Comparison of ENCODE assay signal across 8 cellular contexts in genomic region chr1:111618953-111619634, GRCh38. TPM values are rescaled to one million over a fixed set of nuclear protein-coding genes. Genes with fewer than 3 reads are reported as not detected.
DNase-seq lines count a peak whose midpoint lies in the region; TF ChIP-seq lines count a peak whose summit lies in the region.

No MANE protein-coding gene starts in this region.

- H3K4me2 ChIP-seq in SK-N-SH = peak overlapping the region; percentile 66

- 58% methylated on average over 19 of the region's 19 CpGs for WGBS in SK-N-SH (ENCODE audit: low lambda C conversion rate)

- H4K20me1 ChIP-seq in SK-N-SH (ENCODE audit: insufficient read depth) = peaks cover 13% of the 10 kb centered on the region

- H3K27me3 ChIP-seq in SK-N-SH (ENCODE audit: insufficient read depth) = no peaks in the 10 kb centered on the region

- no peak overlapping the region; the same call in 1 of the 2 replicates for H3K9ac ChIP-seq in SK-N-SH

- no peak overlapping the region for H3K27ac ChIP-seq in HEK293 (ENCODE audit: extremely low read depth, low read depth, low read length)
- H3K27ac ChIP-seq in SK-N-SH (ENCODE audit: low read depth in 2 of 2, low read length in 1 of 2) = peak overlapping the region in 1 of 2 experiments; percentile 50; a peak in 2 of 4 replicates

- no peaks in the 10 kb centered on the region for H3F3A ChIP-seq in SK-N-SH (replicated peaks; ENCODE audit: insufficient read depth)

- peak; percentile 22 for DNase-seq in D341Med (ENCODE audit: low spot score)
- no peak for DNase-seq in SK-N-SH
- no peak for DNase-seq in fibroblast of villous mesenchyme (ENCODE audit: low read depth)
- no peak for DNase-seq in skeletal muscle cell (ENCODE audit: low read depth)
- no peak for DNase-seq in cerebellar cortex (ENCODE audit: low spot score)
- no peak for DNase-seq in NCI-H187 (lab: John Stamatoyannopoulos, UW)
- DNase-seq in ecto neural progenitor cell (ENCODE audit: low spot score) = no peak

- CTCF ChIA-PET in HEK293 (lab: Yijun Ruan, JAX) = interaction anchor here (0.6 to 1.2 kb wide), 5 partner anchors 8 to 612 kb away, joined by 3 read pairs; no protein-coding TSS in a partner anchor
- CTCF ChIA-PET in SK-N-SH (lab: Yijun Ruan, JAX) = interaction anchor here (1.3 kb wide), 1 partner anchor 111 kb away, joined by 5 read pairs; no protein-coding TSS in a partner anchor

- no peaks in the 10 kb centered on the region for H3K9me2 ChIP-seq in SK-N-SH

- no peaks in the 10 kb centered on the region for H3K36me3 ChIP-seq in HEK293 (ENCODE audit: control insufficient read depth in 2 of 2, insufficient read depth in 1 of 2, low read length in 2 of 2)
- H3K36me3 ChIP-seq in SK-N-SH (replicated peaks in 1 of 2; ENCODE audit: control insufficient read depth in 1 of 2, insufficient read depth in 2 of 2, low read length in 1 of 2) = no peaks in the 10 kb centered on the region

- TF ChIP-seq EP300 in SK-N-SH (IDR thresholded peaks at IDR 0.05; ENCODE audit: borderline replicate concordance in 1 of 2, low read depth in 1 of 2, low read length in 1 of 2) = no peak

- TF ChIP-seq CTCF in HEK293 (tag by site-specific recombination; IDR thresholded peaks at IDR 0.05) = no peak
- TF ChIP-seq CTCF in SK-N-SH (IDR thresholded peaks at IDR 0.05) = no peak
- TF ChIP-seq CTCF in fibroblast of villous mesenchyme (IDR thresholded peaks at IDR 0.05; ENCODE audit: insufficient read depth, low read depth, low read length) = no peak

- peaks cover 44% of the 10 kb centered on the region for H3K79me2 ChIP-seq in SK-N-SH (ENCODE audit: insufficient read depth)

- H2AFZ ChIP-seq in SK-N-SH (ENCODE audit: low read depth) = peak overlapping the region; percentile 89

- peak overlapping the region; percentile 6 for H3K4me3 ChIP-seq in HEK293 (ENCODE audit: low read depth, low read length)
- peak overlapping the region; percentile 73 to 86 for H3K4me3 ChIP-seq in SK-N-SH (ENCODE audit: low read depth in 2 of 2, low read length in 1 of 2)
- H3K4me3 ChIP-seq in fibroblast of villous mesenchyme (ENCODE audit: low read depth, low read length) = peak overlapping the region; percentile 91
- peak overlapping the region; percentile 70 for H3K4me3 ChIP-seq in skeletal muscle cell (ENCODE audit: low read depth, low read length)

- H3K4me1 ChIP-seq in HEK293 (ENCODE audit: control insufficient read depth, insufficient read depth, low read length) (no peaks in the 10 kb centered on the region), SK-N-SH (ENCODE audit: control insufficient read depth in 1 of 2, insufficient read depth in 2 of 2, low read depth in 1 of 2, low read length in 1 of 2) (peaks cover 0 to 13% of the 10 kb centered on the region in 2 experiments; a peak in 3 of 4 replicates)

- H3K9me3 ChIP-seq in HEK293 (ENCODE audit: control insufficient read depth, insufficient read depth, low read depth, low read length) = no peaks in the 10 kb centered on the region
- no peaks in the 10 kb centered on the region for H3K9me3 ChIP-seq in SK-N-SH

- no peak for TF ChIP-seq RAD21 in SK-N-SH (IDR thresholded peaks at IDR 0.05; ENCODE audit: low read length)

- POLR2A ChIA-PET in HEK293 (lab: Yijun Ruan, JAX) = interaction anchor here (0.6 to 1.3 kb wide), 10 partner anchors 9 to 1075 kb away, joined by 3 to 9 read pairs (median 3); partner anchors contain the start of genes CEPT1 and DRAM2
- POLR2A ChIA-PET in SK-N-SH (lab: Yijun Ruan, JAX) = interaction anchor here (0.5 to 0.8 kb wide), 3 partner anchors 26 to 718 kb away, joined by 3 to 4 read pairs (median 3); no protein-coding TSS in a partner anchor

TF ChIP-seq in HEK293, 187 proteins besides CTCF, POLR2A, EP300 and RAD21:
- TF ChIP-seq ZNF707 (tag by site-specific recombination; IDR thresholded peaks at IDR 0.05) (no peak), SCRT2 (tag by site-specific recombination; IDR thresholded peaks at IDR 0.05) (peak; percentile 64; the same call in 1 of the 2 replicates), PBX3 (CRISPR knock-in tag; IDR thresholded peaks at IDR 0.05) (no peak), ZNF664 (tag by site-specific recombination; IDR thresholded peaks at IDR 0.05) (peak; percentile 97)

TF ChIP-seq in SK-N-SH, 30 proteins besides CTCF, POLR2A, EP300 and RAD21:
- TF ChIP-seq MXI1 (IDR thresholded peaks at IDR 0.05; ENCODE audit: low read depth, low read length) = 0 out of 2 replicates have a peak, but pooled peaks have one; percentile 5
- TF ChIP-seq RCOR1 (IDR thresholded peaks at IDR 0.05; ENCODE audit: low read length) = no peak
- no peak for TF ChIP-seq GABPA (IDR thresholded peaks at IDR 0.05; ENCODE audit: low read depth)
TF ChIP-seq in SK-N-SH: peak in this region for 1.

RNA-seq across cellular contexts. Expression of gene RAP1A, which starts 0.5 kb away (rescaled TPM):
- 17.7 and 19.8 TPM in 2 replicates for polyA plus RNA-seq in SK-N-SH (2012; rRNA removed)
- polyA plus RNA-seq in SK-N-SH (2012; cell fraction: cytosol; rRNA removed) = 33.1 and 48.0 TPM in 2 replicates
- 3.8 and 6.7 TPM in 2 replicates for polyA plus RNA-seq in SK-N-SH (2012; cell fraction: nucleus; rRNA removed)
- 13.5 and 25.5 TPM in 2 replicates for total RNA-seq in fibroblast of villous mesenchyme

Comparison
In these comparisons a context has a peak if more than half of its experiments do, and no peak if none do; other contexts are left out.
1. H3K4me3 ChIP-seq: peak in every context shown above with its lines; median percentile 91 in fibroblast of villous mesenchyme; 80 in SK-N-SH; 70 in skeletal muscle cell; 6 in HEK293.